Comparison of ENCODE assay signal across 25 cellular contexts in the genomic region with DNA sequence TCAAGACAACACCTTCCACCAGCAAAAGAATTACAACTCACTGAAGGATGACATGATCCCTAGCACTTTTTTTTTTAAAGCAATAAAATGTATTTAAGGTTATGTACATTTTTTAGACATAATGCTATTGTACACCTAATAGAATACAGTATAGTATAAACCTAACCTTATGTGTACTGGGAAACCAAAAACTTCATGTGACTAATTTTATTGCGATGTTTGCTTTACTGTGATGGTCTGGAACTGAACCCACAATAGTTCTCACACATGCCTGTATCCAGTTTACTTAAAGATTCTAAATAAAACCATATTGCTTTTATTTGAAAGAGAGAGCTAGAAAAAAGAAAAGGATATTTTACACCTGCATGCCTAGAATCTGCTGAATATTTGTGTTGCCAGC.
"Had no signal": no experiment of that assay in that cellular context is flagged by ENCODE, and none has a peak within 500 bp of the region (broad histone marks: within the 10 kb centered on the region; RNA-seq: fewer than 3 reads in every experiment).

No MANE protein-coding gene starts in this region.

- ATAC-seq: natural killer cell treated with Interleukin-12 subunit alpha and Interleukin-12 subunit beta and Interleukin-15 and Interleukin-18, amount 100 ng/mL, for 72 hours; pancreas; psoas muscle; right cardiac atrium; right lobe of liver; stimulated activated effector memory CD8-positive, alpha-beta T cell treated with anti-CD3 and anti-CD28 coated beads, Interleukin-12 subunit alpha, Interleukin-12 subunit beta, amount 100 ng/mL, for 72 hours; stimulated activated naive B cell treated with anti-CD40 and anti-IgM and Interleukin-4, amounts not matched to agents 10 μg/mL and 1 μg/mL and 100 μg/mL, for 72 hours had no signal

- H3K27ac ChIP-seq: neutrophil, psoas muscle, right lobe of liver, sigmoid colon, stomach, thoracic aorta, thyroid gland, tibial nerve, upper lobe of left lung, vagina had no signal

- H3K9me3 ChIP-seq: neutrophil, pancreas, psoas muscle, right lobe of liver, sigmoid colon, thoracic aorta, thyroid gland, tibial nerve, upper lobe of left lung, vagina had no signal

- FAIRE-seq: pancreas, small intestine, urothelium cell line had no signal

- H3K4me3 ChIP-seq: pancreas, psoas muscle, right lobe of liver, sigmoid colon, stomach, thoracic aorta, thyroid gland, tibial nerve, upper lobe of left lung, vagina had no signal

- DNase-seq: nephron progenitor cell; nucleus accumbens; pancreas; psoas muscle; right cardiac atrium; right lobe of liver; sigmoid colon; small intestine; stimulated activated CD4-positive, alpha-beta T cell treated with anti-CD3 and anti-CD28 coated beads, Interleukin-15, amount 100 ng/mL, for 24 hours; stimulated activated CD4-positive, alpha-beta T cell treated with anti-CD3 and anti-CD28 coated beads, Interleukin-2, amount 100 ng/mL, for 24 hours; stimulated activated CD4-positive, alpha-beta T cell treated with anti-CD3 and anti-CD28 coated beads, Interleukin-2, amount 100 ng/mL, for 48 hours; stimulated activated CD4-positive, alpha-beta T cell treated with anti-CD3 and anti-CD28 coated beads, Interleukin-4, amount 100 ng/mL, for 24 hours; stimulated activated naive B cell treated with anti-CD40 and anti-IgM and Interleukin-4, amounts not matched to agents 10 μg/mL and 1 μg/mL and 100 μg/mL, for 72 hours; stimulated activated naive CD4-positive, alpha-beta T cell treated with Interleukin-2 at 50 U/mL for 16 hours; stomach; thyroid gland; trophoblast cell; upper lobe of left lung had no signal

- H3K27me3 ChIP-seq: neutrophil, pancreas, right lobe of liver, sigmoid colon, stomach, thyroid gland, tibial nerve, upper lobe of left lung, vagina had no signal

- H3K36me3 ChIP-seq: neutrophil, pancreas, right lobe of liver, sigmoid colon, thoracic aorta, thyroid gland, tibial nerve, upper lobe of left lung, vagina had no signal
